In genomic region chr17:81683208-81683583, GRCh38 we compare ENCODE assay signal across 8 cellular contexts. TPM values are rescaled to one million over a fixed set of nuclear protein-coding genes. Genes with fewer than 3 reads are reported as not detected.
A peak's percentile ranks its signal among the peaks of the same experiment; 100 is the strongest.
DNase-seq lines count a peak whose midpoint lies in the region; ATAC-seq lines count a peak whose summit lies in the region.

No MANE protein-coding gene starts in this region.

- H3K4me1 Mint-ChIP-seq in activated T-helper 17 cell treated with anti-CD3 and anti-CD28 coated beads, Interleukin-2, amount 50 U/mL, for 72 hours, result peaks cover 4% of the 10 kb centered on the region
- H3K4me1 Mint-ChIP-seq in stimulated activated naive B cell treated with anti-CD40 and anti-IgM and Interleukin-4, amounts not matched to agents 10 μg/mL and 1 μg/mL and 100 μg/mL, for 72 hours, result peaks cover 29 to 41% of the 10 kb centered on the region in 2 donors

- no peaks in the 10 kb centered on the region for H3K27me3 ChIP-seq in iPS-15b (ENCODE audit: control insufficient read depth, insufficient read depth, low read length)

- peak overlapping the region; percentile 83 for H3K27ac Mint-ChIP-seq in activated T-helper 17 cell treated with anti-CD3 and anti-CD28 coated beads, Interleukin-2, amount 50 U/mL, for 72 hours
- H3K27ac Mint-ChIP-seq in stimulated activated naive B cell treated with anti-CD40 and anti-IgM and Interleukin-4, amounts not matched to agents 10 μg/mL and 1 μg/mL and 100 μg/mL, for 72 hours, result peak overlapping the region; percentile 90

- H3K36me3 Mint-ChIP-seq in activated T-helper 17 cell treated with anti-CD3 and anti-CD28 coated beads, Interleukin-2, amount 50 U/mL, for 72 hours (ENCODE audit: low read depth), result peaks cover 51% of the 10 kb centered on the region
- H3K36me3 Mint-ChIP-seq in stimulated activated naive B cell treated with anti-CD40 and anti-IgM and Interleukin-4, amounts not matched to agents 10 μg/mL and 1 μg/mL and 100 μg/mL, for 72 hours, result peaks cover 26 to 39% of the 10 kb centered on the region in 2 donors

- peak overlapping the region; percentile 74 for H3K4me3 Mint-ChIP-seq in activated T-helper 17 cell treated with anti-CD3 and anti-CD28 coated beads, Interleukin-2, amount 50 U/mL, for 72 hours
- H3K4me3 Mint-ChIP-seq in stimulated activated naive B cell treated with anti-CD40 and anti-IgM and Interleukin-4, amounts not matched to agents 10 μg/mL and 1 μg/mL and 100 μg/mL, for 72 hours, result peak overlapping the region; percentile 84 to 85

- DNase-seq in DMS 273 (lab: John Stamatoyannopoulos, UW; ENCODE audit: unreplicated experiment) (peak; percentile 63), DMS 273 treated with DMSO at 0.1 percent for 48 hours (lab: John Stamatoyannopoulos, UW) (no peak), NK-92 (lab: John Stamatoyannopoulos, UW; ENCODE audit: unreplicated experiment) (no peak), HUDEP-2 (lab: John Stamatoyannopoulos, UW; ENCODE audit: unreplicated experiment in 76 of 76) (no peak)
- no peak for DNase-seq in stimulated activated naive B cell treated with anti-CD40 and anti-IgM and Interleukin-4, amounts not matched to agents 10 μg/mL and 1 μg/mL and 100 μg/mL, for 72 hours

- peak overlapping the region; percentile 90 for H3K9ac ChIP-seq in iPS-15b (ENCODE audit: low read depth, low read length)

- peak; percentile 7 for ATAC-seq in HG03064 (IDR thresholded peaks at IDR 0.05; ENCODE audit: low read depth, unreplicated experiment)
- no peak for ATAC-seq in activated T-helper 17 cell treated with anti-CD3 and anti-CD28 coated beads, Interleukin-2, amount 50 U/mL, for 72 hours (replicated peaks)
- peak; percentile 16 to 19 for ATAC-seq in stimulated activated naive B cell treated with anti-CD40 and anti-IgM and Interleukin-4, amounts not matched to agents 10 μg/mL and 1 μg/mL and 100 μg/mL, for 72 hours (replicated peaks)

- H3K4me3 ChIP-seq in iPS-15b (ENCODE audit: low read depth, low read length), result peak overlapping the region; percentile 82

- peaks cover 39% of the 10 kb centered on the region for H3K36me3 ChIP-seq in iPS-15b (ENCODE audit: control insufficient read depth, insufficient read depth, low read length)

- H3K4me1 ChIP-seq in iPS-15b (ENCODE audit: control insufficient read depth, insufficient read depth, low read length), result peaks cover 6% of the 10 kb centered on the region

- H3K27me3 Mint-ChIP-seq in activated T-helper 17 cell treated with anti-CD3 and anti-CD28 coated beads, Interleukin-2, amount 50 U/mL, for 72 hours, result no peaks in the 10 kb centered on the region
- no peaks in the 10 kb centered on the region for H3K27me3 Mint-ChIP-seq in stimulated activated naive B cell treated with anti-CD40 and anti-IgM and Interleukin-4, amounts not matched to agents 10 μg/mL and 1 μg/mL and 100 μg/mL, for 72 hours

- no peaks in the 10 kb centered on the region for H3K9me3 Mint-ChIP-seq in activated T-helper 17 cell treated with anti-CD3 and anti-CD28 coated beads, Interleukin-2, amount 50 U/mL, for 72 hours
- no peaks in the 10 kb centered on the region for H3K9me3 Mint-ChIP-seq in stimulated activated naive B cell treated with anti-CD40 and anti-IgM and Interleukin-4, amounts not matched to agents 10 μg/mL and 1 μg/mL and 100 μg/mL, for 72 hours

- no peaks in the 10 kb centered on the region for H3K9me3 ChIP-seq in iPS-15b (ENCODE audit: control insufficient read depth, insufficient read depth, low read length)

RNA-seq across cellular contexts. Expression of gene ARL16, which starts 0.4 kb away (rescaled TPM):
- 10 to 100 TPM; 12.6 to 20.9 TPM for total RNA-seq in activated T-helper 17 cell treated with anti-CD3 and anti-CD28 coated beads, Interleukin-2, amount 50 U/mL, for 72 hours

RNA-seq across cellular contexts. Expression of gene HGS, which starts 0.6 kb away (rescaled TPM):
- 100 to 1,000 TPM; 118 to 130 TPM for total RNA-seq in activated T-helper 17 cell treated with anti-CD3 and anti-CD28 coated beads, Interleukin-2, amount 50 U/mL, for 72 hours

RNA-seq across cellular contexts. Expression of gene CCDC137, which starts 16.7 kb away (rescaled TPM):
- 10 to 100 TPM; 29.6 to 48.6 TPM for total RNA-seq in activated T-helper 17 cell treated with anti-CD3 and anti-CD28 coated beads, Interleukin-2, amount 50 U/mL, for 72 hours

RNA-seq across cellular contexts. Expression of gene OXLD1, which starts 16.8 kb away (rescaled TPM):
- 10 to 100 TPM; 18.4 to 40.3 TPM for total RNA-seq in activated T-helper 17 cell treated with anti-CD3 and anti-CD28 coated beads, Interleukin-2, amount 50 U/mL, for 72 hours

RNA-seq across cellular contexts. Expression of gene MRPL12, which starts 20.0 kb away (rescaled TPM):
- 100 to 1,000 TPM in 1 of 2 donors, 10 to 100 TPM in 1; 50.7 to 108 TPM for total RNA-seq in activated T-helper 17 cell treated with anti-CD3 and anti-CD28 coated beads, Interleukin-2, amount 50 U/mL, for 72 hours
